Comparison of ENCODE assay signal across 1 cellular context in genomic region chr6:123802697-123803455, GRCh38.
TF ChIP-seq lines count a peak whose summit lies in the region.

No MANE protein-coding gene starts in this region.

TF ChIP-seq in HepG2, 621 proteins besides CTCF, POLR2A, EP300 and RAD21 (continued from another document):
- TF ChIP-seq ZNF850 (CRISPR knock-in tag; conservative IDR thresholded peaks at IDR 0.05): no peak
- no peak for TF ChIP-seq ZFYVE20 (CRISPR knock-in tag; IDR thresholded peaks at IDR 0.05; ENCODE audit: borderline replicate concordance, low read depth)
- TF ChIP-seq STAG1 (CRISPR knock-in tag; IDR thresholded peaks at IDR 0.05): peak; percentile 87
- TF ChIP-seq KLF6 (CRISPR knock-in tag; IDR thresholded peaks at IDR 0.05): 0 out of 2 replicates have a peak, but pooled peaks have one; percentile 39
- no peak for TF ChIP-seq TEAD3 (CRISPR knock-in tag; optimal IDR thresholded peaks at IDR 0.05; ENCODE audit: borderline replicate concordance)
- TF ChIP-seq TFAP4 (IDR thresholded peaks at IDR 0.05; ENCODE audit: borderline replicate concordance, low read depth): no peak
- no peak for TF ChIP-seq ZNF136 (CRISPR knock-in tag; IDR thresholded peaks at IDR 0.05; ENCODE audit: low read depth)
- no peak for TF ChIP-seq ARID2 (CRISPR knock-in tag; IDR thresholded peaks at IDR 0.05; ENCODE audit: borderline replicate concordance)
- TF ChIP-seq RARG (CRISPR knock-in tag; IDR thresholded peaks at IDR 0.05; ENCODE audit: low read depth): no peak
- peak; percentile 27; the same call in 1 of the 2 replicates for TF ChIP-seq GABPB1 (CRISPR knock-in tag; IDR thresholded peaks at IDR 0.05)
- no peak for TF ChIP-seq PHF21A (CRISPR knock-in tag; IDR thresholded peaks at IDR 0.05)
- TF ChIP-seq ZNF768 (CRISPR knock-in tag; IDR thresholded peaks at IDR 0.05): 0 out of 2 replicates have a peak, but pooled peaks have one; percentile 48
- TF ChIP-seq NCOA5 (CRISPR knock-in tag; IDR thresholded peaks at IDR 0.05): no peak
- no peak for TF ChIP-seq ZNF17 (CRISPR knock-in tag; IDR thresholded peaks at IDR 0.05)
- TF ChIP-seq ARID5B (CRISPR knock-in tag; IDR thresholded peaks at IDR 0.05): peak; percentile 39; the same call in 1 of the 2 replicates
- TF ChIP-seq XBP1 (CRISPR knock-in tag; IDR thresholded peaks at IDR 0.05): no peak
- TF ChIP-seq HNRNPLL (IDR thresholded peaks at IDR 0.05; ENCODE audit: low read depth, low read length, poor library complexity, severe bottlenecking): peak; percentile 26
- TF ChIP-seq CCAR2 (optimal IDR thresholded peaks at IDR 0.05; ENCODE audit: low read depth, low read length): no peak
- TF ChIP-seq ZNF407 (CRISPR knock-in tag; IDR thresholded peaks at IDR 0.05; ENCODE audit: not compliant biosample characterization): no peak
- peak; percentile 23; the same call in 1 of the 2 replicates for TF ChIP-seq KAT8 (CRISPR knock-in tag; IDR thresholded peaks at IDR 0.05)
- TF ChIP-seq ELF3 (CRISPR knock-in tag; IDR thresholded peaks at IDR 0.05): 0 out of 2 replicates have a peak, but pooled peaks have one; percentile 38
- no peak for TF ChIP-seq ZNF382 (CRISPR knock-in tag; IDR thresholded peaks at IDR 0.05; ENCODE audit: borderline replicate concordance)
- no peak for TF ChIP-seq CSRNP2 (CRISPR knock-in tag; conservative IDR thresholded peaks at IDR 0.05; ENCODE audit: low read depth)
- no peak for TF ChIP-seq FOXA1 (IDR thresholded peaks at IDR 0.05)
- no peak for TF ChIP-seq FOXA1 (CRISPR knock-in tag; IDR thresholded peaks at IDR 0.05)
- TF ChIP-seq ZNF619 (CRISPR knock-in tag; IDR thresholded peaks at IDR 0.05): no peak
- TF ChIP-seq ZNF432 (CRISPR knock-in tag; IDR thresholded peaks at IDR 0.05; ENCODE audit: borderline replicate concordance): no peak
- TF ChIP-seq ZSCAN22 (CRISPR knock-in tag; IDR thresholded peaks at IDR 0.05): no peak
- TF ChIP-seq SP4 (CRISPR knock-in tag; IDR thresholded peaks at IDR 0.05): no peak
